In the genomic region with DNA sequence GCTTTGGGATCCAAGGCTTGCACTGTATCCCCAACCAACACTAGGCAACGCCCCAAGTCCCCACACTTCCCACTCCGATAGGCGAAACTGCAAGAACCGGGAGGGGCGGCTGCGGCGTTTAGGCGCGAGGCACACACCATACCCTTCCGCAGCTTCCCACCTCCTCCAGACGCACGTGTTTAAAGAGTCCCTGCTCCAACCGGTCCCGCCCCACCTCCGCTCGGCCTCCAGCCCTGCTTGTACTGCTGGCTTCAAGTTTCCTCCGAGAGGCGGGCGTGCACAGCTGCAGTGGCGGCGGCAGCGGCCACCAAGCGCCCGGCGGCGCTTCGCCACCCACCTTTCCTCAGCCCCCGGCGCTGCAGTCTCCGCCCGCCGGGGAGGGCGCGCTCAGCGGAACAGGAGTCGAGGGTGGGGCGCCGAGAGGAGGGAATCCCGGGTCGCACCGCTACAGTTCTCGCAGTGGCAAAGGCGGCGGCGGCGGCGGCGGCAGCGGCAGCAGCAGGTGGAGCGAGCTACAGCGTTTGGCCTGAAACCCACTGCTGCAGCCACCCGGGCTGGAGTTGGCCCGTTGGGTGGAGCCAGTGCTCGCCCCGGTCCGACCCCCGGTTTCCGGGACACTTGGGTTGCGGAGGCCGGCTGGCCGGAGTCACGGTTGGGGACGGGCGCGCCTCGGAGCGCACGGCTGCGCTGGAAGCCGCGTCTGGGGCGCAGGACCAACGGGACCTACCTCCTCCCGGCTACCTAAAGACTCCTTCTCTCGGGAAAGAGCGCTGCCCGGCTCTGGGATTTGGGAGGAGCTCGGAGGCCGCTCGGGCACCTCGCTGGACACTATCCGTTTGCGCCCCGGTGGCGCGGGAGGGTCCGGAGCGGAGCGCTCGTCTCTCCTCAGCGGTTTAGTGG, we compare ENCODE assay signal across 7 cellular contexts. TPM values are rescaled to one million over a fixed set of nuclear protein-coding genes. Genes with fewer than 3 reads are reported as not detected.
A peak's percentile ranks its signal among the peaks of the same experiment; 100 is the strongest.
DNase-seq lines count a peak whose midpoint lies in the region; ATAC-seq, FAIRE-seq and TF ChIP-seq lines count a peak whose summit lies in the region.

A gene (plus strand): TSS at position 457 of the 900 bp plus-strand sequence. CDS start 858 bp downstream, outside the sequence.

- peak within 1 kb of the TSS; percentile 12 to 35 for H3K4me3 ChIP-seq in esophagus (ENCODE audit: low read depth in 1 of 2, low read length in 2 of 2)

- H3K4me3 Mint-ChIP-seq in activated CD4-positive, alpha-beta T cell treated with anti-CD3 and anti-CD28 coated beads, Interleukin-2, amount 10 ng/mL, durations not matched to agents 24 days and 14 days, result peak within 1 kb of the TSS; percentile 77

- no peaks in the 10 kb centered on the region for H3K9me3 Mint-ChIP-seq in activated CD4-positive, alpha-beta T cell treated with anti-CD3 and anti-CD28 coated beads, Interleukin-2, amount 10 ng/mL, durations not matched to agents 24 days and 14 days

- H3K27me3 Mint-ChIP-seq in activated CD4-positive, alpha-beta T cell treated with anti-CD3 and anti-CD28 coated beads, Interleukin-2, amount 10 ng/mL, durations not matched to agents 24 days and 14 days, result peaks cover 71% of the 10 kb centered on the region

- FAIRE-seq in GM12892 (lab: Jason Lieb, UNC), result no peak

- H3K36me3 Mint-ChIP-seq in activated CD4-positive, alpha-beta T cell treated with anti-CD3 and anti-CD28 coated beads, Interleukin-2, amount 10 ng/mL, durations not matched to agents 24 days and 14 days (ENCODE audit: low read depth), result no peaks in the 10 kb centered on the region

- H3K27ac Mint-ChIP-seq in activated CD4-positive, alpha-beta T cell treated with anti-CD3 and anti-CD28 coated beads, Interleukin-2, amount 10 ng/mL, durations not matched to agents 24 days and 14 days, result no peak within 1 kb of the TSS

- H3K9me3 ChIP-seq in esophagus (ENCODE audit: control insufficient read depth in 2 of 2, insufficient read depth in 1 of 2, low read depth in 1 of 2, low read length in 1 of 2), result no peaks in the 10 kb centered on the region

- no peaks in the 10 kb centered on the region for H3K36me3 ChIP-seq in esophagus (ENCODE audit: control insufficient read depth in 2 of 2, insufficient read depth in 2 of 2, low read length in 1 of 2)

- no peak for TF ChIP-seq POLR2A in GM12892 (IDR thresholded peaks at IDR 0.05; ENCODE audit: low read depth, low read length)

- intact Hi-C loops in activated CD4-positive, alpha-beta T cell treated with anti-CD3 and anti-CD28 coated beads, Interleukin-2, amount 10 ng/mL, durations not matched to agents 24 days and 14 days (cut with micrococcal nuclease), result no loop called here

- H3K27ac ChIP-seq in esophagus (ENCODE audit: low read depth in 2 of 2, low read length in 1 of 2), result no peak within 1 kb of the TSS

- peaks cover 13 to 15% of the 10 kb centered on the region in 2 donors for H3K27me3 ChIP-seq in esophagus (ENCODE audit: control insufficient read depth in 1 of 2, insufficient read depth in 2 of 2, low read length in 2 of 2)

- H3K4me1 Mint-ChIP-seq in activated CD4-positive, alpha-beta T cell treated with anti-CD3 and anti-CD28 coated beads, Interleukin-2, amount 10 ng/mL, durations not matched to agents 24 days and 14 days, result peaks cover 22% of the 10 kb centered on the region

- ATAC-seq in GM18867 (IDR thresholded peaks at IDR 0.05; ENCODE audit: unreplicated experiment) (no peak), HG02870 (IDR thresholded peaks at IDR 0.05; ENCODE audit: unreplicated experiment) (no peak)

- WGBS in esophagus, 2 donors, result 1 to 3% methylated on average over 87 to 91 of the region's 91 CpGs

- DNase-seq in GM12892 (ENCODE audit: insufficient read length) (peak; percentile 27), NCI-H1694 treated with DMSO at 0.1 percent for 48 hours (lab: John Stamatoyannopoulos, UW) (peak; percentile 69), occipital lobe (lab: John Stamatoyannopoulos, UW) (peak; percentile 49)
- DNase-seq in activated CD4-positive, alpha-beta T cell treated with anti-CD3 and anti-CD28 coated beads, Interleukin-2, amount 10 ng/mL, durations not matched to agents 24 days and 14 days, result peak; percentile 80

- peaks cover 8 to 10% of the 10 kb centered on the region in 2 donors for H3K4me1 ChIP-seq in esophagus (ENCODE audit: control insufficient read depth in 2 of 2, insufficient read depth in 2 of 2, low read length in 1 of 2)

RNA-seq across cellular contexts. Expression of the gene that starts here (rescaled TPM):
- polyA plus RNA-seq in GM12892 (2012; ENCODE audit: missing spikeins), result 4.7 TPM
- 1.1 TPM in 2 replicates for total RNA-seq in activated CD4-positive, alpha-beta T cell treated with anti-CD3 and anti-CD28 coated beads, Interleukin-2, amount 10 ng/mL, durations not matched to agents 24 days and 14 days
- 1 to 10 TPM in 1 of 2 donors, under 1 TPM in 1; 0.99 to 1.4 TPM for polyA plus RNA-seq in esophagus
- 18.2 TPM for total RNA-seq in occipital lobe

Comparison
In these comparisons a context has a peak if more than half of its experiments do, and no peak if none do; other contexts are left out.
1. DNase-seq: peak in every context shown above with its lines; median percentile 80 in activated CD4-positive, alpha-beta T cell treated with anti-CD3 and anti-CD28 coated beads, Interleukin-2, amount 10 ng/mL, durations not matched to agents 24 days and 14 days; 69 in NCI-H1694 treated with DMSO at 0.1 percent for 48 hours; 49 in occipital lobe; 27 in GM12892.